ENCODE assay signal across 13 cellular contexts in genomic region chr2:150293771-150294170, GRCh38.
DNase-seq lines count a peak whose midpoint lies in the region; ATAC-seq and TF ChIP-seq lines count a peak whose summit lies in the region.
"Had no signal": no experiment of that assay in that cellular context is flagged by ENCODE, and none has a peak within 500 bp of the region (broad histone marks: within the 10 kb centered on the region; RNA-seq: fewer than 3 reads in every experiment).

No MANE protein-coding gene starts in this region.

- ATAC-seq in GM23338 (no peak), heart right ventricle (no peak)
- ATAC-seq: HepG2 had no signal

- no peak overlapping the region for H3K4me3 Mint-ChIP-seq in GM23338
- H3K4me3 Mint-ChIP-seq: B cell; CD4-positive, alpha-beta T cell had no signal

- TF ChIP-seq POLR2A in ovary (IDR thresholded peaks at IDR 0.05): no peak

- H3K4me3 ChIP-seq in GM23338 (no peak overlapping the region), epithelial cell of esophagus (ENCODE audit: low read length) (no peak overlapping the region), neural cell (ENCODE audit: low read length) (no peak overlapping the region), ovary (no peak overlapping the region), heart right ventricle (no peak overlapping the region)

- H3K4me1 ChIP-seq in GM23338 (ENCODE audit: insufficient read depth): 0 out of 2 replicates have a peak, but pooled peaks cover 3% of the 10 kb centered on the region
- H3K4me1 ChIP-seq in ovary (ENCODE audit: insufficient read depth): no peaks in the 10 kb centered on the region
- peaks cover 0 to 13% (median 5%) of the 10 kb centered on the region in 9 donors for H3K4me1 ChIP-seq in heart right ventricle

- H3K79me2 ChIP-seq in GM23338 (replicated peaks; ENCODE audit: insufficient read depth) (no peaks in the 10 kb centered on the region), neural cell (replicated peaks; ENCODE audit: insufficient read depth, low read length) (no peaks in the 10 kb centered on the region)

- peaks cover 4% of the 10 kb centered on the region; the same call in 2 of the 3 replicates for H3K9me3 Mint-ChIP-seq in GM23338

- H3K27ac Mint-ChIP-seq in GM23338: peak overlapping the region; percentile 39
- H3K27ac Mint-ChIP-seq: B cell; CD4-positive, alpha-beta T cell had no signal

- WGBS in ovary, 3 donors: 82 to 90% (median 85%) methylated on average over 4 of the region's 4 CpGs
- WGBS in heart right ventricle, 2 donors: 85 to 86% methylated on average over 4 of the region's 4 CpGs

- H3F3A ChIP-seq in GM23338 (replicated peaks; ENCODE audit: low read depth) (no peaks in the 10 kb centered on the region), neural cell (ENCODE audit: insufficient read depth, low read length, poor library complexity, severe bottlenecking) (no peaks in the 10 kb centered on the region)

- no peak overlapping the region for H3K9ac ChIP-seq in neural cell (ENCODE audit: low read length)

- intact Hi-C loops in ovary (cut with DNase I) (no loop called here), heart right ventricle (cut with DNase I) (no loop called here)

- DNase-seq in GM23338 (ENCODE audit: low spot score): no peak
- peak; percentile 11 for DNase-seq in NCI-H69 (lab: John Stamatoyannopoulos, UW)
- DNase-seq in epithelial cell of esophagus (ENCODE audit: low read depth): peak; percentile 70
- DNase-seq in A172 (ENCODE audit: low spot score): no peak
- DNase-seq in ovary: no peak
- no peak for DNase-seq in heart right ventricle
- DNase-seq: C1 segment of cervical spinal cord; CD4-positive, alpha-beta T cell; DMS79 treated with DMSO at 0.1 percent for 48 hours; EL had no signal

- no peak overlapping the region for H3K4me2 ChIP-seq in GM23338
- no peak overlapping the region for H3K4me2 ChIP-seq in neural cell (ENCODE audit: low read length)

- H2AFZ ChIP-seq in GM23338: peak overlapping the region; percentile 64; the same call in 1 of the 2 replicates
- no peak overlapping the region for H2AFZ ChIP-seq in neural cell (ENCODE audit: low read depth, low read length)

- H3K9me3 ChIP-seq in neural cell (ENCODE audit: low read length) (no peaks in the 10 kb centered on the region), ovary (no peaks in the 10 kb centered on the region), heart right ventricle (peaks cover 0 to 15% (median 0%) of the 10 kb centered on the region in 11 donors)

- no peak for TF ChIP-seq EP300 in neural cell (conservative IDR thresholded peaks at IDR 0.05; ENCODE audit: poor library complexity, severe bottlenecking)
- no peak for TF ChIP-seq EP300 in ovary (IDR thresholded peaks at IDR 0.05)

- no peak for TF ChIP-seq RAD21 in neural cell (conservative IDR thresholded peaks at IDR 0.05)

- H3K36me3 Mint-ChIP-seq in GM23338 (ENCODE audit: low read depth): no peaks in the 10 kb centered on the region

- TF ChIP-seq CTCF in GM23338 (conservative IDR thresholded peaks at IDR 0.05; ENCODE audit: low read depth in 2 of 2): no peak
- no peak for TF ChIP-seq CTCF in epithelial cell of esophagus (IDR thresholded peaks at IDR 0.05; ENCODE audit: insufficient read depth, low read depth, low read length, missing control alignments)
- no peak for TF ChIP-seq CTCF in neural cell (IDR thresholded peaks at IDR 0.05; ENCODE audit: poor library complexity, severe bottlenecking)
- TF ChIP-seq CTCF in ovary (IDR thresholded peaks at IDR 0.05): no peak
- no peak for TF ChIP-seq CTCF in heart right ventricle (IDR thresholded peaks at IDR 0.05)

- H4K20me1 ChIP-seq in GM23338 (replicated peaks; ENCODE audit: insufficient read depth) (no peaks in the 10 kb centered on the region), neural cell (ENCODE audit: insufficient read depth) (no peaks in the 10 kb centered on the region)

- H3K27me3 ChIP-seq in GM23338 (ENCODE audit: insufficient read depth) (no peaks in the 10 kb centered on the region), neural cell (ENCODE audit: insufficient read depth, low read depth, low read length) (no peaks in the 10 kb centered on the region), ovary (no peaks in the 10 kb centered on the region), heart right ventricle (no peaks in the 10 kb centered on the region)

- H3K36me3 ChIP-seq in GM23338 (ENCODE audit: insufficient read depth): no peaks in the 10 kb centered on the region
- H3K36me3 ChIP-seq in neural cell (ENCODE audit: insufficient read depth, low read length): no peaks in the 10 kb centered on the region
- H3K36me3 ChIP-seq in ovary: no peaks in the 10 kb centered on the region
- H3K36me3 ChIP-seq in heart right ventricle: no peaks in the 10 kb centered on the region

- no peaks in the 10 kb centered on the region; the same call in 1 of the 2 replicates for H3K9me2 ChIP-seq in GM23338 (ENCODE audit: insufficient read depth)
- H3K9me2 ChIP-seq in neural cell (ENCODE audit: insufficient read depth, low read length): no peaks in the 10 kb centered on the region

- no peaks in the 10 kb centered on the region; the same call in 2 of the 3 replicates for H3K4me1 Mint-ChIP-seq in GM23338
- H3K4me1 Mint-ChIP-seq: B cell had no signal

- H3K27ac ChIP-seq in GM23338 (ENCODE audit: low read depth) (no peak overlapping the region), neural cell (ENCODE audit: low read length) (peak overlapping the region; percentile 74), ovary (no peak overlapping the region), heart right ventricle (no peak overlapping the region)

- H3K27me3 Mint-ChIP-seq in GM23338 (ENCODE audit: insufficient read depth, low read depth, poor library complexity): no peaks in the 10 kb centered on the region
- H3K27me3 Mint-ChIP-seq: B cell; CD4-positive, alpha-beta T cell had no signal

TF ChIP-seq in GM23338, 12 proteins besides CTCF, POLR2A, EP300 and RAD21 (continues in another document):
- TF ChIP-seq NANOG (IDR thresholded peaks at IDR 0.05; ENCODE audit: borderline replicate concordance) (no peak), POLR2AphosphoS5 (IDR thresholded peaks at IDR 0.05; ENCODE audit: low read depth) (no peak), ZNF114 (CRISPR knock-in tag; IDR thresholded peaks at IDR 0.05) (no peak), EZH2phosphoT487 (IDR thresholded peaks at IDR 0.05; ENCODE audit: unreplicated experiment) (no peak), STAT1 (IDR thresholded peaks at IDR 0.05; ENCODE audit: unreplicated experiment) (no peak), EZH2 (IDR thresholded peaks at IDR 0.05; ENCODE audit: low read depth, unreplicated experiment) (no peak), JUNB (IDR thresholded peaks at IDR 0.05; ENCODE audit: unreplicated experiment) (no peak), ZNF331 (CRISPR knock-in tag; IDR thresholded peaks at IDR 0.05; ENCODE audit: low read depth) (no peak)

TF ChIP-seq in neural cell, 6 proteins besides CTCF, POLR2A, EP300 and RAD21:
- no peak for TF ChIP-seq SMC3 (conservative IDR thresholded peaks at IDR 0.05; ENCODE audit: poor library complexity)
- TF ChIP-seq, protein P1, sequence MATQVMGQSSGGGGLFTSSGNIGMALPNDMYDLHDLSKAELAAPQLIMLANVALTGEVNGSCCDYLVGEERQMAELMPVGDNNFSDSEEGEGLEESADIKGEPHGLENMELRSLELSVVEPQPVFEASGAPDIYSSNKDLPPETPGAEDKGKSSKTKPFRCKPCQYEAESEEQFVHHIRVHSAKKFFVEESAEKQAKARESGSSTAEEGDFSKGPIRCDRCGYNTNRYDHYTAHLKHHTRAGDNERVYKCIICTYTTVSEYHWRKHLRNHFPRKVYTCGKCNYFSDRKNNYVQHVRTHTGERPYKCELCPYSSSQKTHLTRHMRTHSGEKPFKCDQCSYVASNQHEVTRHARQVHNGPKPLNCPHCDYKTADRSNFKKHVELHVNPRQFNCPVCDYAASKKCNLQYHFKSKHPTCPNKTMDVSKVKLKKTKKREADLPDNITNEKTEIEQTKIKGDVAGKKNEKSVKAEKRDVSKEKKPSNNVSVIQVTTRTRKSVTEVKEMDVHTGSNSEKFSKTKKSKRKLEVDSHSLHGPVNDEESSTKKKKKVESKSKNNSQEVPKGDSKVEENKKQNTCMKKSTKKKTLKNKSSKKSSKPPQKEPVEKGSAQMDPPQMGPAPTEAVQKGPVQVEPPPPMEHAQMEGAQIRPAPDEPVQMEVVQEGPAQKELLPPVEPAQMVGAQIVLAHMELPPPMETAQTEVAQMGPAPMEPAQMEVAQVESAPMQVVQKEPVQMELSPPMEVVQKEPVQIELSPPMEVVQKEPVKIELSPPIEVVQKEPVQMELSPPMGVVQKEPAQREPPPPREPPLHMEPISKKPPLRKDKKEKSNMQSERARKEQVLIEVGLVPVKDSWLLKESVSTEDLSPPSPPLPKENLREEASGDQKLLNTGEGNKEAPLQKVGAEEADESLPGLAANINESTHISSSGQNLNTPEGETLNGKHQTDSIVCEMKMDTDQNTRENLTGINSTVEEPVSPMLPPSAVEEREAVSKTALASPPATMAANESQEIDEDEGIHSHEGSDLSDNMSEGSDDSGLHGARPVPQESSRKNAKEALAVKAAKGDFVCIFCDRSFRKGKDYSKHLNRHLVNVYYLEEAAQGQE (IDR thresholded peaks at IDR 0.05; ENCODE audit: borderline replicate concordance): no peak
- no peak for TF ChIP-seq MXI1 (conservative IDR thresholded peaks at IDR 0.05; ENCODE audit: poor library complexity, severe bottlenecking)
- TF ChIP-seq TAF1 (IDR thresholded peaks at IDR 0.05; ENCODE audit: low read depth): no peak
- no peak for TF ChIP-seq POLR2AphosphoS5 (IDR thresholded peaks at IDR 0.05)
- TF ChIP-seq EZH2 (IDR thresholded peaks at IDR 0.05; ENCODE audit: borderline replicate concordance, insufficient read depth, low read length, poor library complexity, severe bottlenecking): no peak

Comparison
In these comparisons a context has a peak if more than half of its experiments do, and no peak if none do; other contexts are left out.
1. DNase-seq: peak in NCI-H69 (single experiment) and epithelial cell of esophagus (single experiment); none in GM23338 (single experiment), A172 (single experiment), ovary (0 of 5) and heart right ventricle (0 of 2).